ENCODE assay signal across 21 cellular contexts in genomic region chr13:111413407-111414187, GRCh38.
"Had no signal": no experiment of that assay in that cellular context is flagged by ENCODE, and none has a peak within 500 bp of the region (broad histone marks: within the 10 kb centered on the region; RNA-seq: fewer than 3 reads in every experiment).

No MANE protein-coding gene starts in this region.

- H3K4me2 ChIP-seq: hepatocyte had no signal

- ATAC-seq: gastroesophageal sphincter; left lobe of liver; mucosa of descending colon; naive thymus-derived CD8-positive, alpha-beta T cell; psoas muscle; stimulated activated effector memory CD8-positive, alpha-beta T cell treated with anti-CD3 and anti-CD28 coated beads, Interleukin-12 subunit alpha, Interleukin-12 subunit beta, amount 100 ng/mL, for 72 hours had no signal

- H3K4me3 ChIP-seq: colonic mucosa, esophagus squamous epithelium, gastroesophageal sphincter, hepatocyte, mucosa of descending colon, psoas muscle, right lobe of liver, thoracic aorta, transverse colon had no signal

- H3K9me3 ChIP-seq: colonic mucosa, esophagus squamous epithelium, gastroesophageal sphincter, mucosa of descending colon, neutrophil, psoas muscle, right lobe of liver, thoracic aorta, transverse colon had no signal

- H3K4me1 ChIP-seq: colonic mucosa, esophagus squamous epithelium, gastroesophageal sphincter, psoas muscle, right lobe of liver had no signal

- DNase-seq: cerebellar nuclear complex; colonic mucosa; dermis blood vessel endothelial cell; esophagus squamous epithelium; foreskin fibroblast; kidney glomerular epithelial cell; mucosa of descending colon; naive thymus-derived CD8-positive, alpha-beta T cell; psoas muscle; retina; right lobe of liver; stimulated activated CD4-positive, alpha-beta T cell treated with anti-CD3 and anti-CD28 coated beads, Interleukin-4, amount 100 ng/mL, for 1 hour; stimulated activated CD8-positive, alpha-beta memory T cell treated with anti-CD3 and anti-CD28 coated beads, Interleukin-4, amount 100 ng/mL, for 48 hours; transverse colon had no signal

- H3K36me3 ChIP-seq: colonic mucosa, esophagus squamous epithelium, gastroesophageal sphincter, neutrophil, right lobe of liver, thoracic aorta, transverse colon had no signal

- FAIRE-seq: urothelium cell line had no signal

- H3K27ac ChIP-seq: colonic mucosa, esophagus squamous epithelium, gastroesophageal sphincter, hepatocyte, neutrophil, psoas muscle, right lobe of liver, thoracic aorta, transverse colon had no signal

- H2AFZ ChIP-seq: hepatocyte had no signal

- H3K27me3 ChIP-seq: right lobe of liver had no signal
